Comparison of ENCODE assay signal across 25 cellular contexts in the genomic region with DNA sequence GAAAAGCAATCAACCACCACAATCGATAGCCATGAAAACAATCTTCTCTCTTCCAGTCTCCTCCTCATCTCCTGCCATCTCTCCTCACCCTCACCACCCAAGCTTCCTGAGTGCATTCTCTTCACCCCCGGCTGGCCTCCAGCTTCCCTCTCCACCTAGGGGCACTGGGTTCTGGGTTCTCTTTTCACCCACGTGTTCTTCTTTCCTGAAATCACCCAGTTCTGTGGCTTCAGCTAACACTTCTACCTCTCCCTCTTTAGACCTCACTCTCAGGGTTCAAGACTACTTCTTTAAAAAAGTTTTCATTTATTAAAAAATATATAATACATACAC. TPM values are rescaled to one million over a fixed set of nuclear protein-coding genes. Genes with fewer than 3 reads are reported as not detected.
DNase-seq lines count a peak whose midpoint lies in the region; ATAC-seq and TF ChIP-seq lines count a peak whose summit lies in the region.
"Had no signal": no experiment of that assay in that cellular context is flagged by ENCODE, and none has a peak within 500 bp of the region (broad histone marks: within the 10 kb centered on the region; RNA-seq: fewer than 3 reads in every experiment).

No MANE protein-coding gene starts in this region.

- no peak for TF ChIP-seq CTCF in Calu3 (IDR thresholded peaks at IDR 0.05; ENCODE audit: unreplicated experiment)
- no peak for TF ChIP-seq CTCF in A673 (conservative IDR thresholded peaks at IDR 0.05; ENCODE audit: low read depth, low read length)

- H3K27ac ChIP-seq in A673 (ENCODE audit: low read depth, low read length, poor library complexity, severe bottlenecking) = no peak overlapping the region
- H3K27ac ChIP-seq: C4-2B had no signal

- no peaks in the 10 kb centered on the region for H3K9me3 Mint-ChIP-seq in activated CD4-positive, alpha-beta memory T cell treated with anti-CD3 and anti-CD28 coated beads for 36 hours
- no peaks in the 10 kb centered on the region for H3K9me3 Mint-ChIP-seq in activated CD4-positive, alpha-beta memory T cell treated with anti-CD3 and anti-CD28 coated beads, Interleukin-2, amount 10 ng/mL, durations not matched to agents 7 days and 5 days
- peaks cover 2% of the 10 kb centered on the region for H3K9me3 Mint-ChIP-seq in Calu3 (ENCODE audit: low read depth, unreplicated experiment)
- H3K9me3 Mint-ChIP-seq in activated naive CD8-positive, alpha-beta T cell treated with anti-CD3 and anti-CD28 coated beads for 36 hours = peaks cover 2% of the 10 kb centered on the region
- H3K9me3 Mint-ChIP-seq in natural killer cell treated with Interleukin-12 subunit alpha and Interleukin-12 subunit beta and Interleukin-15 and Interleukin-18, amount 100 ng/mL, for 72 hours = no peaks in the 10 kb centered on the region

- H3K9me3 ChIP-seq in A673 (ENCODE audit: low read depth, low read length, poor library complexity, severe bottlenecking) = no peaks in the 10 kb centered on the region

- CTCF ChIA-PET in activated CD4-positive, alpha-beta memory T cell treated with anti-CD3 and anti-CD28 coated beads for 36 hours (lab: Charles Lee) = interaction anchor here (0.6 to 1.7 kb wide), 3 partner anchors 97 to 601 kb away, joined by 3 to 4 read pairs (median 4); no protein-coding TSS in a partner anchor
- CTCF ChIA-PET in activated CD4-positive, alpha-beta memory T cell treated with anti-CD3 and anti-CD28 coated beads, Interleukin-2, amount 10 ng/mL, durations not matched to agents 7 days and 5 days (lab: Charles Lee) = interaction anchor here (1.1 kb wide), 1 partner anchor 68 kb away, joined by 3 read pairs; no protein-coding TSS in a partner anchor
- CTCF ChIA-PET in Calu3 (lab: Charles Lee) (interaction anchor here (0.6 to 1.2 kb wide), 3 partner anchors 13 to 66 kb away, joined by 3 to 4 read pairs (median 3); no protein-coding TSS in a partner anchor), A673 (lab: Charles Lee) (interaction anchor here (0.7 kb wide), 1 partner anchor 590 kb away, joined by 3 read pairs; no protein-coding TSS in a partner anchor)

- H3K4me3 ChIP-seq in A673 (ENCODE audit: low read depth, low read length, poor library complexity, severe bottlenecking) = no peak overlapping the region
- H3K4me3 ChIP-seq: lung had no signal

- DNase-seq in activated CD4-positive, alpha-beta memory T cell treated with anti-CD3 and anti-CD28 coated beads for 36 hours = peak; percentile 31
- DNase-seq in activated CD4-positive, alpha-beta memory T cell treated with anti-CD3 and anti-CD28 coated beads, Interleukin-2, amount 10 ng/mL, durations not matched to agents 7 days and 5 days = no peak
- DNase-seq in Calu3 (no peak), A673 (ENCODE audit: low spot score) (no peak), AML-193 (lab: John Stamatoyannopoulos, UW) (no peak)
- DNase-seq in activated naive CD8-positive, alpha-beta T cell treated with anti-CD3 and anti-CD28 coated beads for 36 hours = no peak
- DNase-seq in natural killer cell treated with Interleukin-12 subunit alpha and Interleukin-12 subunit beta and Interleukin-15 and Interleukin-18, amount 100 ng/mL, for 72 hours (ENCODE audit: low spot score) = no peak
- DNase-seq: activated CD4-positive, alpha-beta T cell treated with anti-CD3 and anti-CD28 coated beads for 1 hour; DMS 273 treated with DMSO at 0.1 percent for 48 hours; glutamatergic neuron; GOT3; kidney glomerular epithelial cell; NCI-H1105 treated with DMSO at 0.1 percent for 48 hours; NCI-H2081 treated with DMSO at 0.1 percent for 48 hours; occipital lobe; stimulated activated CD4-positive, alpha-beta T cell treated with anti-CD3 and anti-CD28 coated beads, Interleukin-12 subunit alpha, Interleukin-12 subunit beta, amount 100 ng/mL, for 4 hours; substantia nigra had no signal

- peaks cover 6% of the 10 kb centered on the region for H3K27me3 Mint-ChIP-seq in activated CD4-positive, alpha-beta memory T cell treated with anti-CD3 and anti-CD28 coated beads for 36 hours
- no peaks in the 10 kb centered on the region for H3K27me3 Mint-ChIP-seq in activated CD4-positive, alpha-beta memory T cell treated with anti-CD3 and anti-CD28 coated beads, Interleukin-2, amount 10 ng/mL, durations not matched to agents 7 days and 5 days
- H3K27me3 Mint-ChIP-seq in Calu3 (ENCODE audit: unreplicated experiment) = no peaks in the 10 kb centered on the region
- H3K27me3 Mint-ChIP-seq in activated naive CD8-positive, alpha-beta T cell treated with anti-CD3 and anti-CD28 coated beads for 36 hours = peaks cover 5% of the 10 kb centered on the region
- H3K27me3 Mint-ChIP-seq in natural killer cell treated with Interleukin-12 subunit alpha and Interleukin-12 subunit beta and Interleukin-15 and Interleukin-18, amount 100 ng/mL, for 72 hours = no peaks in the 10 kb centered on the region

- no peaks in the 10 kb centered on the region for H3K27me3 ChIP-seq in A673 (replicated peaks; ENCODE audit: insufficient read depth, low read depth, low read length, poor library complexity)

- no peaks in the 10 kb centered on the region for H3K4me1 ChIP-seq in A673 (ENCODE audit: insufficient read depth, low read length, poor library complexity, severe bottlenecking)

- H3K4me1 Mint-ChIP-seq in activated CD4-positive, alpha-beta memory T cell treated with anti-CD3 and anti-CD28 coated beads for 36 hours (ENCODE audit: low read depth) = peaks cover 43% of the 10 kb centered on the region
- H3K4me1 Mint-ChIP-seq in activated CD4-positive, alpha-beta memory T cell treated with anti-CD3 and anti-CD28 coated beads, Interleukin-2, amount 10 ng/mL, durations not matched to agents 7 days and 5 days = peaks cover 37% of the 10 kb centered on the region
- peaks cover 50% of the 10 kb centered on the region for H3K4me1 Mint-ChIP-seq in Calu3 (ENCODE audit: low read depth, unreplicated experiment)
- H3K4me1 Mint-ChIP-seq in activated naive CD8-positive, alpha-beta T cell treated with anti-CD3 and anti-CD28 coated beads for 36 hours = peaks cover 35% of the 10 kb centered on the region
- peaks cover 42 to 45% of the 10 kb centered on the region in 2 donors for H3K4me1 Mint-ChIP-seq in natural killer cell treated with Interleukin-12 subunit alpha and Interleukin-12 subunit beta and Interleukin-15 and Interleukin-18, amount 100 ng/mL, for 72 hours (ENCODE audit: low read depth in 2 of 2)
- H3K4me1 Mint-ChIP-seq: brain had no signal

- H3K4me3 Mint-ChIP-seq in activated CD4-positive, alpha-beta memory T cell treated with anti-CD3 and anti-CD28 coated beads for 36 hours = no peak overlapping the region
- H3K4me3 Mint-ChIP-seq in activated CD4-positive, alpha-beta memory T cell treated with anti-CD3 and anti-CD28 coated beads, Interleukin-2, amount 10 ng/mL, durations not matched to agents 7 days and 5 days = no peak overlapping the region
- H3K4me3 Mint-ChIP-seq in Calu3 (ENCODE audit: low read depth, unreplicated experiment) = no peak overlapping the region
- H3K4me3 Mint-ChIP-seq in activated naive CD8-positive, alpha-beta T cell treated with anti-CD3 and anti-CD28 coated beads for 36 hours = no peak overlapping the region
- peak overlapping the region; percentile 46 for H3K4me3 Mint-ChIP-seq in natural killer cell treated with Interleukin-12 subunit alpha and Interleukin-12 subunit beta and Interleukin-15 and Interleukin-18, amount 100 ng/mL, for 72 hours
- H3K4me3 Mint-ChIP-seq: brain had no signal

- no TSS peak for BruUV-seq in Calu3 (replicated peaks; lab: Mats Ljungman, UMichigan)
- BruUV-seq in A673 (replicated peaks; lab: Mats Ljungman, UMichigan) = no TSS peak

- intact Hi-C loops in activated CD4-positive, alpha-beta memory T cell treated with anti-CD3 and anti-CD28 coated beads for 36 hours (cut with micrococcal nuclease) = loop anchor here (5.0 kb wide), 1 partner anchor 51 kb away; a partner anchor contains a TSS
- intact Hi-C loops in Calu3 (cut with micrococcal nuclease; ENCODE audit: unreplicated experiment) = loop anchor here (5.0 kb wide), 1 partner anchor 51 kb away; a partner anchor contains a TSS
- intact Hi-C loops in A673 (cut with micrococcal nuclease; ENCODE audit: unreplicated experiment) = loop anchor here (10.0 kb wide), 1 partner anchor 67 kb away; no protein-coding TSS in a partner anchor

- H3K27ac Mint-ChIP-seq in activated CD4-positive, alpha-beta memory T cell treated with anti-CD3 and anti-CD28 coated beads for 36 hours = peak overlapping the region; percentile 39
- H3K27ac Mint-ChIP-seq in activated CD4-positive, alpha-beta memory T cell treated with anti-CD3 and anti-CD28 coated beads, Interleukin-2, amount 10 ng/mL, durations not matched to agents 7 days and 5 days = no peak overlapping the region
- peak overlapping the region; percentile 17 for H3K27ac Mint-ChIP-seq in Calu3 (ENCODE audit: unreplicated experiment)
- peak overlapping the region; percentile 32 for H3K27ac Mint-ChIP-seq in activated naive CD8-positive, alpha-beta T cell treated with anti-CD3 and anti-CD28 coated beads for 36 hours
- H3K27ac Mint-ChIP-seq in natural killer cell treated with Interleukin-12 subunit alpha and Interleukin-12 subunit beta and Interleukin-15 and Interleukin-18, amount 100 ng/mL, for 72 hours = peak overlapping the region; percentile 61 to 83
- H3K27ac Mint-ChIP-seq: brain had no signal

- H3K36me3 Mint-ChIP-seq in activated CD4-positive, alpha-beta memory T cell treated with anti-CD3 and anti-CD28 coated beads for 36 hours = no peaks in the 10 kb centered on the region
- peaks cover 65% of the 10 kb centered on the region for H3K36me3 Mint-ChIP-seq in activated CD4-positive, alpha-beta memory T cell treated with anti-CD3 and anti-CD28 coated beads, Interleukin-2, amount 10 ng/mL, durations not matched to agents 7 days and 5 days (ENCODE audit: low read depth)
- H3K36me3 Mint-ChIP-seq in Calu3 (ENCODE audit: insufficient read depth, unreplicated experiment) = peaks cover 9% of the 10 kb centered on the region
- peaks cover 3% of the 10 kb centered on the region for H3K36me3 Mint-ChIP-seq in activated naive CD8-positive, alpha-beta T cell treated with anti-CD3 and anti-CD28 coated beads for 36 hours
- H3K36me3 Mint-ChIP-seq in natural killer cell treated with Interleukin-12 subunit alpha and Interleukin-12 subunit beta and Interleukin-15 and Interleukin-18, amount 100 ng/mL, for 72 hours = peaks cover 12% of the 10 kb centered on the region
- H3K36me3 Mint-ChIP-seq: brain had no signal

- ATAC-seq in natural killer cell treated with Interleukin-12 subunit alpha and Interleukin-12 subunit beta and Interleukin-15 and Interleukin-18, amount 100 ng/mL, for 72 hours = no peak
- no peak for ATAC-seq in GM18907 (IDR thresholded peaks at IDR 0.05; ENCODE audit: unreplicated experiment)
- ATAC-seq: HepG2 had no signal

- H3K36me3 ChIP-seq in A673 (ENCODE audit: insufficient read depth, low read length, poor library complexity, severe bottlenecking) = no peaks in the 10 kb centered on the region

- POLR2A ChIA-PET in activated CD4-positive, alpha-beta memory T cell treated with anti-CD3 and anti-CD28 coated beads for 36 hours (lab: Charles Lee) = no interaction called here
- POLR2A ChIA-PET in activated CD4-positive, alpha-beta memory T cell treated with anti-CD3 and anti-CD28 coated beads, Interleukin-2, amount 10 ng/mL, durations not matched to agents 7 days and 5 days (lab: Charles Lee) = no interaction called here
- POLR2A ChIA-PET in A673 (lab: Charles Lee; ENCODE audit: low non-redundant PET) = no interaction called here

RNA-seq across cellular contexts. Expression of a gene that starts 8.2 kb away (rescaled TPM):
- 1 to 10 TPM; 4.1 to 5.0 TPM for total RNA-seq in activated CD4-positive, alpha-beta memory T cell treated with anti-CD3 and anti-CD28 coated beads for 36 hours
- total RNA-seq in activated CD4-positive, alpha-beta memory T cell treated with anti-CD3 and anti-CD28 coated beads, Interleukin-2, amount 10 ng/mL, durations not matched to agents 7 days and 5 days = 10 to 100 TPM; 81.3 to 82.1 TPM
- total RNA-seq in Calu3 (2022) = 2.1 and 3.1 TPM in 2 replicates
- total RNA-seq in activated naive CD8-positive, alpha-beta T cell treated with anti-CD3 and anti-CD28 coated beads for 36 hours = under 1 TPM; 0.38 to 0.68 TPM
- 10 to 100 TPM; 63.9 to 77.8 TPM for total RNA-seq in natural killer cell treated with Interleukin-12 subunit alpha and Interleukin-12 subunit beta and Interleukin-15 and Interleukin-18, amount 100 ng/mL, for 72 hours
- total RNA-seq in A673 (2021) = 0.35 and 0.92 TPM in 2 replicates
- total RNA-seq: fibroblast of lung had no signal

RNA-seq across cellular contexts. Expression of a gene that starts 51.1 kb away (rescaled TPM):
- not detected for total RNA-seq in activated CD4-positive, alpha-beta memory T cell treated with anti-CD3 and anti-CD28 coated beads for 36 hours
- not detected for total RNA-seq in activated CD4-positive, alpha-beta memory T cell treated with anti-CD3 and anti-CD28 coated beads, Interleukin-2, amount 10 ng/mL, durations not matched to agents 7 days and 5 days
- total RNA-seq in Calu3 (2022) = not detected in 2 replicates
- not detected for total RNA-seq in activated naive CD8-positive, alpha-beta T cell treated with anti-CD3 and anti-CD28 coated beads for 36 hours
- not detected for total RNA-seq in natural killer cell treated with Interleukin-12 subunit alpha and Interleukin-12 subunit beta and Interleukin-15 and Interleukin-18, amount 100 ng/mL, for 72 hours
- total RNA-seq in A673 (2021) = not detected in 2 replicates
- total RNA-seq: fibroblast of lung, HepG2, lung, OCI-LY7, urinary bladder had no signal

RNA-seq across cellular contexts. Expression of a gene that starts 54.1 kb away (rescaled TPM):
- total RNA-seq in activated CD4-positive, alpha-beta memory T cell treated with anti-CD3 and anti-CD28 coated beads for 36 hours = not detected
- total RNA-seq in activated CD4-positive, alpha-beta memory T cell treated with anti-CD3 and anti-CD28 coated beads, Interleukin-2, amount 10 ng/mL, durations not matched to agents 7 days and 5 days = under 1 TPM; 0.03 to 0.05 TPM
- total RNA-seq in Calu3 (2022) (not detected in 2 replicates), A673 (2021) (0.04 TPM in 1 of 2 replicates, not detected in the other)
- not detected for total RNA-seq in activated naive CD8-positive, alpha-beta T cell treated with anti-CD3 and anti-CD28 coated beads for 36 hours
- total RNA-seq in natural killer cell treated with Interleukin-12 subunit alpha and Interleukin-12 subunit beta and Interleukin-15 and Interleukin-18, amount 100 ng/mL, for 72 hours = under 1 TPM in 1 of 2 donors, not detected in 1; 0.06 TPM
- total RNA-seq: fibroblast of lung, HepG2 had no signal

Comparison
In these comparisons a context has a peak if more than half of its experiments do, and no peak if none do; other contexts are left out.
1. RNA of a gene that starts 8.2 kb away (total RNA-seq): 81.3 to 82.1 TPM in activated CD4-positive, alpha-beta memory T cell treated with anti-CD3 and anti-CD28 coated beads, Interleukin-2, amount 10 ng/mL, durations not matched to agents 7 days and 5 days and 63.9 to 77.8 TPM in natural killer cell treated with Interleukin-12 subunit alpha and Interleukin-12 subunit beta and Interleukin-15 and Interleukin-18, amount 100 ng/mL, for 72 hours; 4.1 to 5.0 TPM in activated CD4-positive, alpha-beta memory T cell treated with anti-CD3 and anti-CD28 coated beads for 36 hours, 2.1 to 3.1 TPM in Calu3, 0.35 to 0.92 TPM in A673 and 0.38 to 0.68 TPM in activated naive CD8-positive, alpha-beta T cell treated with anti-CD3 and anti-CD28 coated beads for 36 hours; every median in the first group is over 10 times any median in the second.